15 cellular contexts compared by ENCODE assay signal in genomic region chr7:155683098-155683497, GRCh38. TPM values are rescaled to one million over a fixed set of nuclear protein-coding genes. Genes with fewer than 3 reads are reported as not detected.
DNase-seq lines count a peak whose midpoint lies in the region; ATAC-seq and TF ChIP-seq lines count a peak whose summit lies in the region.
"Had no signal": no experiment of that assay in that cellular context is flagged by ENCODE, and none has a peak within 500 bp of the region (broad histone marks: within the 10 kb centered on the region; RNA-seq: fewer than 3 reads in every experiment).

No MANE protein-coding gene starts in this region.

- POLR2A ChIA-PET in CD4-positive, alpha-beta T cell (lab: Charles Lee) = no interaction called here
- POLR2A ChIA-PET in Panc1 (lab: Charles Lee) = no interaction called here

- peaks cover 68% of the 10 kb centered on the region for H3K4me1 Mint-ChIP-seq in CD4-positive, alpha-beta T cell (ENCODE audit: low read depth)
- peaks cover 40% of the 10 kb centered on the region for H3K4me1 Mint-ChIP-seq in nephron progenitor cell

- intact Hi-C loops in CD4-positive, alpha-beta T cell (cut with DNase I, micrococcal nuclease) = no loop called here
- intact Hi-C loops in Panc1 (cut with micrococcal nuclease; ENCODE audit: unreplicated experiment) = no loop called here

- in situ Hi-C loops in Panc1 (cut with HindIII; ENCODE audit: low pct_unique_long_range_greater_than_20kb, low sequenced_read_pairs) = no loop called here

- peaks cover 90% of the 10 kb centered on the region for H3K36me3 Mint-ChIP-seq in CD4-positive, alpha-beta T cell (ENCODE audit: low read depth)
- H3K36me3 Mint-ChIP-seq in nephron progenitor cell (ENCODE audit: low read depth) = peaks cover 75% of the 10 kb centered on the region

- BruUV-seq in Panc1 (replicated peaks; lab: Mats Ljungman, UMichigan) = TSS peak; percentile 7

- DNase-seq in CD4-positive, alpha-beta T cell = no peak
- no peak for DNase-seq in Panc1 (ENCODE audit: low read depth, low spot score)
- no peak for DNase-seq in left lobe of liver (ENCODE audit: low spot score)
- no peak for DNase-seq in nephron progenitor cell
- DNase-seq in GM19238 (ENCODE audit: insufficient read length, low spot score) = no peak
- DNase-seq in SHP77 treated with DMSO at 0.1 percent for 48 hours (lab: John Stamatoyannopoulos, UW) = no peak
- DNase-seq: C1 segment of cervical spinal cord; CD8-positive, alpha-beta T cell; DND-41; GDM1; HCEC 1CT had no signal

- H3K4me3 Mint-ChIP-seq in CD4-positive, alpha-beta T cell = peak overlapping the region; percentile 4
- no peak overlapping the region for H3K4me3 Mint-ChIP-seq in nephron progenitor cell
- H3K4me3 Mint-ChIP-seq: B cell; CD8-positive, alpha-beta T cell had no signal

- no peak overlapping the region for H3K4me3 ChIP-seq in Panc1 (ENCODE audit: low read depth in 2 of 2, low read length in 2 of 2)

- no peak overlapping the region for H3K27ac Mint-ChIP-seq in CD4-positive, alpha-beta T cell
- peak overlapping the region; percentile 64 for H3K27ac Mint-ChIP-seq in nephron progenitor cell
- H3K27ac Mint-ChIP-seq: B cell had no signal

- H3K36me3 ChIP-seq in Panc1 (ENCODE audit: control insufficient read depth, insufficient read depth, low read length) = peaks cover 5% of the 10 kb centered on the region; the same call in 1 of the 2 replicates

- H3K27me3 Mint-ChIP-seq in CD4-positive, alpha-beta T cell = no peaks in the 10 kb centered on the region
- no peaks in the 10 kb centered on the region for H3K27me3 Mint-ChIP-seq in nephron progenitor cell (ENCODE audit: low read depth, poor library complexity)
- H3K27me3 Mint-ChIP-seq: B cell had no signal

- H3K27me3 ChIP-seq in CD4-positive, alpha-beta T cell (ENCODE audit: control insufficient read depth, insufficient read depth, low read length) = no peaks in the 10 kb centered on the region
- no peaks in the 10 kb centered on the region for H3K27me3 ChIP-seq in Panc1 (ENCODE audit: control insufficient read depth, insufficient read depth, low read length)

- ATAC-seq in CD4-positive, alpha-beta T cell (ENCODE audit: poor library complexity) = no peak
- ATAC-seq in Panc1 (no peak), left lobe of liver (peak; percentile 13), HG03135 (IDR thresholded peaks at IDR 0.05; ENCODE audit: unreplicated experiment) (no peak)
- ATAC-seq: CD8-positive, alpha-beta T cell had no signal

- CTCF ChIA-PET in CD4-positive, alpha-beta T cell (lab: Charles Lee) = no interaction called here
- CTCF ChIA-PET in Panc1 (lab: Charles Lee) = no interaction called here

- TF ChIP-seq CTCF in CD4-positive, alpha-beta T cell (IDR thresholded peaks at IDR 0.05) = no peak
- no peak for TF ChIP-seq CTCF in Panc1 (IDR thresholded peaks at IDR 0.05)
- no peak for TF ChIP-seq CTCF in nephron progenitor cell (IDR thresholded peaks at IDR 0.05)

- no peaks in the 10 kb centered on the region for H3K9me3 Mint-ChIP-seq in CD4-positive, alpha-beta T cell
- H3K9me3 Mint-ChIP-seq in nephron progenitor cell = peaks cover 35% of the 10 kb centered on the region

- H3K27ac ChIP-seq in CD4-positive, alpha-beta T cell (ENCODE audit: low read depth, low read length) = no peak overlapping the region
- no peak overlapping the region for H3K27ac ChIP-seq in Panc1 (ENCODE audit: low read length)
- H3K27ac ChIP-seq: HL-60 had no signal

- H3K4me1 ChIP-seq in Panc1 (ENCODE audit: control insufficient read depth, insufficient read depth, low read length) = no peaks in the 10 kb centered on the region
- H3K4me1 ChIP-seq: Caco-2 had no signal

- no peaks in the 10 kb centered on the region for H3K9me3 ChIP-seq in CD4-positive, alpha-beta T cell (ENCODE audit: control insufficient read depth, low read length)
- no peaks in the 10 kb centered on the region for H3K9me3 ChIP-seq in Panc1 (ENCODE audit: control insufficient read depth, insufficient read depth, low read depth, low read length)
- H3K9me3 ChIP-seq: Caco-2 had no signal

RNA-seq across cellular contexts. Expression of gene RBM33, which starts 38.6 kb away (rescaled TPM):
- 100 to 1,000 TPM; 178 to 184 TPM for total RNA-seq in CD4-positive, alpha-beta T cell
- total RNA-seq in Panc1 (2021; ENCODE audit: unreplicated experiment) (61.1 TPM), left lobe of liver (40.6 TPM)
- 46.3 TPM for polyA plus RNA-seq in Panc1 (2012; ENCODE audit: insufficient read length)
